1 cellular context compared by ENCODE assay signal in genomic region chr19:4279530-4280422, GRCh38.
TF ChIP-seq lines count a peak whose summit lies in the region.

No MANE protein-coding gene starts in this region.

TF ChIP-seq in HepG2, 621 proteins besides CTCF, POLR2A, EP300 and RAD21:
- TF ChIP-seq GTF2F1 (IDR thresholded peaks at IDR 0.05; ENCODE audit: low read length): no peak
- 0 out of 2 replicates have a peak, but pooled peaks have one; percentile 52 for TF ChIP-seq ZBTB33 (CRISPR knock-in tag; IDR thresholded peaks at IDR 0.05)
- no peak for TF ChIP-seq NR2F1 (CRISPR knock-in tag; IDR thresholded peaks at IDR 0.05)
TF ChIP-seq in HepG2: peak in this region for 1.
